8 cellular contexts compared by ENCODE assay signal in the genomic region with DNA sequence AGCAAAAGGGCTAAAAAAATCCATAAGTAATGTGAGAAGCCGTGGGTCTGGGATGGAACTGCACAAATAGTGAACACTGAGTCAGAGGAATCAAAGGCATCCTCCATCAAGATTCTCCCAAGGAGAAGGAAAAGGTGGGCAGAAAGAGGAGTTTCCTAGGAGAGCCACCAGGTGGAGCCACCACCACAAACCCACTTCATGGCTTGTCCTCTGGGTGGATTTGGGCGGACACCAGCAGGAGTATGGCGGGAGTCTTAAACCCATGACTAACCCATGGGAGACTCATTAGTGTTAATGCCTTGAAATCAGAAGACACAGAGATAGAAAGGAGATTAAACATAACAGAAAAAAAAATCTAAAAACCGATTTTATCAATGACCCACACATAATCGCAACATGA.
DNase-seq lines count a peak whose midpoint lies in the region; ATAC-seq lines count a peak whose summit lies in the region.

No MANE protein-coding gene starts in this region.

- H3K4me3 ChIP-seq in Karpas-422 (ENCODE audit: low read length): no peak overlapping the region

- in situ Hi-C loops in T47D (cut with HindIII; ENCODE audit: low pct_unique_long_range_greater_than_20kb, low sequenced_read_pairs): no loop called here

- DNase-seq in NCI-H1436 (lab: John Stamatoyannopoulos, UW) (peak; percentile 1), NCI-H1436 treated with DMSO at 0.1 percent for 48 hours (lab: John Stamatoyannopoulos, UW) (no peak), Karpas-422 (peak; percentile 81), T-helper 2 cell (peak; percentile 8 to 42 (median 21)), T47D (ENCODE audit: low read depth in 1 of 2, low spot score in 1 of 2) (peak; percentile 18 to 69), kidney glomerular epithelial cell (lab: John Stamatoyannopoulos, UW) (peak; percentile 32)
- DNase-seq in stimulated activated CD8-positive, alpha-beta memory T cell treated with anti-CD3 and anti-CD28 coated beads, Interleukin-12 subunit alpha, Interleukin-12 subunit beta, amount 100 ng/mL, for 1 hour (ENCODE audit: low read depth): peak; percentile 12

- H3K9me3 ChIP-seq in Karpas-422 (ENCODE audit: low read length): no peaks in the 10 kb centered on the region

- no peaks in the 10 kb centered on the region for H3K27me3 ChIP-seq in Karpas-422 (ENCODE audit: low read length)

- no peak overlapping the region for H3K4me2 ChIP-seq in Karpas-422 (ENCODE audit: low read depth, low read length, poor library complexity, severe bottlenecking)

- H3K4me1 ChIP-seq in Karpas-422 (ENCODE audit: low read length): peaks cover 53% of the 10 kb centered on the region

- H3K79me2 ChIP-seq in Karpas-422 (ENCODE audit: low read length): peaks cover 63% of the 10 kb centered on the region

- H3K9me2 ChIP-seq in Karpas-422 (replicated peaks; ENCODE audit: insufficient read depth, low read length): no peaks in the 10 kb centered on the region

- no peak for ATAC-seq in GM18498 (IDR thresholded peaks at IDR 0.05; ENCODE audit: unreplicated experiment)

- H3K36me3 ChIP-seq in Karpas-422 (ENCODE audit: insufficient read depth, low read length): peaks cover 8% of the 10 kb centered on the region; the same call in 1 of the 2 replicates

- H3K27ac ChIP-seq in Karpas-422 (ENCODE audit: low read length): peak overlapping the region; percentile 26

- H4K20me1 ChIP-seq in Karpas-422 (ENCODE audit: insufficient read depth, low read depth, low read length): no peaks in the 10 kb centered on the region

- no peak overlapping the region for H2AFZ ChIP-seq in Karpas-422 (ENCODE audit: low read length)

- H3K9ac ChIP-seq in Karpas-422 (ENCODE audit: low read length): no peak overlapping the region
